In the genomic region with DNA sequence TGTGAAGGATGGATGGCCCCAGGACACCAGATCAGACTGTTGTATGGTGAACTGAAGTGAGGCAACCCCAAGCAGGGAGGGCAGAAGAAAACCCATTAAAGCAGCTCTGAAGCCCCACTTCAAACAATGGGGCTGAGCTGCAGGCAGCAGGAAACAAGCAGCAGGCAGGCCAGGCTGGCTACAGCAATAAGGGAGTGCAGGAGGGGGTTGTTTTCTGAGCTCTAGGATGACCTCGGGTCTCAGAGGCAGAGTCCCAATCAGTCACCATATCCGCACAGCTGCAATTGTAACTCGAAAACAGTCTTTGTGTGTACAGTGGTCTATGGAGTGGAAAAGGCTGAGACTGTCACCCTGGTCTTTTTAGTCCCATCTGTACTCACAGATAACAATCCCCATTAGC, we compare ENCODE assay signal across 25 cellular contexts.
A peak's percentile ranks its signal among the peaks of the same experiment; 100 is the strongest.
DNase-seq lines count a peak whose midpoint lies in the region; ATAC-seq, FAIRE-seq and TF ChIP-seq lines count a peak whose summit lies in the region.
"Had no signal": no experiment of that assay in that cellular context is flagged by ENCODE, and none has a peak within 500 bp of the region (broad histone marks: within the 10 kb centered on the region; RNA-seq: fewer than 3 reads in every experiment).

No MANE protein-coding gene starts in this region.

- no peak overlapping the region for H3K9ac ChIP-seq in astrocyte (ENCODE audit: low read length)
- H3K9ac ChIP-seq: BLaER1 had no signal

- H3K4me3 Mint-ChIP-seq in astrocyte (ENCODE audit: unreplicated experiment): no peak overlapping the region
- H3K4me3 Mint-ChIP-seq: naive thymus-derived CD8-positive, alpha-beta T cell had no signal

- FAIRE-seq in astrocyte (lab: Jason Lieb, UNC): peak; percentile 59
- FAIRE-seq: A204.1, D721Med, G401.6, keratinocyte, small intestine had no signal

- H3K27me3 ChIP-seq in astrocyte (ENCODE audit: insufficient read depth, low read length): no peaks in the 10 kb centered on the region
- H3K27me3 ChIP-seq: SJCRH30, upper lobe of left lung had no signal

- no peaks in the 10 kb centered on the region for H3K9me3 ChIP-seq in astrocyte (ENCODE audit: insufficient read depth, low read depth, low read length)
- H3K9me3 ChIP-seq: BLaER1, heart left ventricle, SJCRH30, stomach, upper lobe of left lung had no signal

- H3K27ac ChIP-seq in astrocyte (ENCODE audit: low read depth, low read length): no peak overlapping the region
- H3K27ac ChIP-seq: BLaER1, heart left ventricle, HL-60, SJCRH30, stomach, upper lobe of left lung had no signal

- H3K36me3 Mint-ChIP-seq in astrocyte (ENCODE audit: low read depth, unreplicated experiment): no peaks in the 10 kb centered on the region
- H3K36me3 Mint-ChIP-seq: naive thymus-derived CD8-positive, alpha-beta T cell had no signal

- H3K4me2 ChIP-seq in astrocyte (ENCODE audit: low read length): no peak overlapping the region
- H3K4me2 ChIP-seq: BLaER1 had no signal

- H3K79me2 ChIP-seq in astrocyte (ENCODE audit: insufficient read depth, low read length): no peaks in the 10 kb centered on the region

- intact Hi-C loops in left cardiac atrium (cut with DNase I): no loop called here

- H2AFZ ChIP-seq in astrocyte (ENCODE audit: low read depth, low read length): no peak overlapping the region

- no peaks in the 10 kb centered on the region for H3K4me1 ChIP-seq in astrocyte (ENCODE audit: insufficient read depth, low read length)
- H3K4me1 ChIP-seq: BLaER1, SJCRH30, stomach, upper lobe of left lung had no signal

- ATAC-seq in left cardiac atrium (no peak), HG03108 (IDR thresholded peaks at IDR 0.05; ENCODE audit: unreplicated experiment) (no peak)
- ATAC-seq: HCT116; naive thymus-derived CD8-positive, alpha-beta T cell; Panc1 had no signal

- no peaks in the 10 kb centered on the region for H3K27me3 Mint-ChIP-seq in astrocyte (ENCODE audit: low read depth, unreplicated experiment)
- H3K27me3 Mint-ChIP-seq: naive thymus-derived CD8-positive, alpha-beta T cell had no signal

- no peak overlapping the region for H3K4me3 ChIP-seq in astrocyte (ENCODE audit: insufficient read depth, low read depth, low read length)
- H3K4me3 ChIP-seq: BLaER1, heart left ventricle, SJCRH30, stomach, upper lobe of left lung had no signal

- no peaks in the 10 kb centered on the region for H3K9me3 Mint-ChIP-seq in astrocyte (ENCODE audit: unreplicated experiment)

- peak; percentile 6 for DNase-seq in NCI-H2227 treated with DMSO at 0.1 percent for 48 hours (lab: John Stamatoyannopoulos, UW)
- DNase-seq in NCI-H2227 (lab: John Stamatoyannopoulos, UW; ENCODE audit: unreplicated experiment): no peak
- DNase-seq in astrocyte (ENCODE audit: low read depth): no peak
- peak; percentile 56 for DNase-seq in islet precursor cell
- DNase-seq in retina: peak; percentile 34
- no peak for DNase-seq in central memory CD4-positive, alpha-beta T cell
- DNase-seq in left cardiac atrium: no peak
- DNase-seq: activated gamma-delta T cell; caudate nucleus; naive thymus-derived CD8-positive, alpha-beta T cell; small intestine; stimulated activated CD4-positive, alpha-beta T cell treated with anti-CD3 and anti-CD28 coated beads, Interleukin-2, amount 100 ng/mL, for 48 hours; stomach; upper lobe of left lung had no signal

- no peak overlapping the region for H3K27ac Mint-ChIP-seq in astrocyte (ENCODE audit: unreplicated experiment)
- H3K27ac Mint-ChIP-seq: naive thymus-derived CD8-positive, alpha-beta T cell had no signal

- TF ChIP-seq CTCF in astrocyte (IDR thresholded peaks at IDR 0.05; ENCODE audit: insufficient read depth, low read depth, low read length): no peak

- H3K4me1 Mint-ChIP-seq in astrocyte (ENCODE audit: low read depth, unreplicated experiment): no peaks in the 10 kb centered on the region
- H3K4me1 Mint-ChIP-seq: naive thymus-derived CD8-positive, alpha-beta T cell had no signal

- H4K20me1 ChIP-seq in astrocyte (ENCODE audit: insufficient read depth, low read length): no peaks in the 10 kb centered on the region

- no peaks in the 10 kb centered on the region for H3K36me3 ChIP-seq in astrocyte (ENCODE audit: insufficient read depth, low read length)
- H3K36me3 ChIP-seq: BLaER1, heart left ventricle, SJCRH30, stomach, upper lobe of left lung had no signal

Comparison
In these comparisons a context has a peak if more than half of its experiments do, and no peak if none do; other contexts are left out.
1. DNase-seq: peak in NCI-H2227 treated with DMSO at 0.1 percent for 48 hours (single experiment), islet precursor cell (single experiment) and retina (single experiment); none in NCI-H2227 (single experiment), astrocyte (single experiment), central memory CD4-positive, alpha-beta T cell (single experiment) and left cardiac atrium (single experiment).